In the genomic region with DNA sequence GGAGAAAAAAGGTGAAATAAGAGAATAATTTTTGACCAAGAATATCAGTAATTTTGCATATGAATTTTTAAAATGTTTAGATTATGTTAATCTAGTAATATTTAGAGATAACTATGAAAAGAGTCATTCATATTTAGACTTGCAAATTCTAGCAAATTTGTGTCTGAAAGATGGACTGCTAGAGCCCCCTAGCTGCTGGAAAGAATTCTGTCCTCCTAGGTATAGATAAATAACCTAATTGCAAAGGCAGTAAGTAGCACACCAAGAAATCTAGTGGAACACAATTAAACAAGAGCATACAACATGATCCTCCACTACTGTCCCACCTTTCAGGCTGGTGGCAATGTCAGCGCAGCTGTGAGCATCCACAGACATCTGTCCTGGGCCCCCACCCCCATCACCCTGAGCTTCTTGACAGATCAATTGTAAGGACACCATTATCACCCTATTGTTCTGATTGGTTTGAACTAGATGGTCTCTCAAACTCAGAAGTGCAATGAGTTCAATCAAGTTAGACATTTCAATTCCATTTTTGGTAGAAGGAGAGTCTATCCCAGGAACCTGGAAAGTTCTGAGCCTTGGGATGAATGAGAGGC, we compare ENCODE assay signal across 8 cellular contexts. TPM values are rescaled to one million over a fixed set of nuclear protein-coding genes. Genes with fewer than 3 reads are reported as not detected.
DNase-seq lines count a peak whose midpoint lies in the region; ATAC-seq, FAIRE-seq and TF ChIP-seq lines count a peak whose summit lies in the region.

No MANE protein-coding gene starts in this region.

- TF ChIP-seq RAD21 in liver (IDR thresholded peaks at IDR 0.05): peak; percentile 94

- H3K9me3 ChIP-seq in liver (ENCODE audit: control insufficient read depth in 4 of 4, low read length in 3 of 4): no peaks in the 10 kb centered on the region

- H3K4me3 Mint-ChIP-seq in activated T-helper 17 cell treated with anti-CD3 and anti-CD28 coated beads, Interleukin-2, amount 50 U/mL, for 72 hours: no peak overlapping the region

- TF ChIP-seq CTCF in bronchial epithelial cell (IDR thresholded peaks at IDR 0.05; ENCODE audit: insufficient read depth, low read length, severe bottlenecking): peak; percentile 34
- peak; percentile 82 for TF ChIP-seq CTCF in liver (IDR thresholded peaks at IDR 0.05; ENCODE audit: low read depth, low read length, missing input control)

- H3K9ac ChIP-seq in liver (ENCODE audit: low read depth in 1 of 2, low read length in 2 of 2): no peak overlapping the region

- H3K4me1 Mint-ChIP-seq in activated T-helper 17 cell treated with anti-CD3 and anti-CD28 coated beads, Interleukin-2, amount 50 U/mL, for 72 hours: no peaks in the 10 kb centered on the region

- H3K4me3 ChIP-seq in bronchial epithelial cell (ENCODE audit: low read depth, low read length) (no peak overlapping the region), liver (ENCODE audit: low read depth in 1 of 3, low read length in 3 of 3) (no peak overlapping the region)

- no peaks in the 10 kb centered on the region for H3K36me3 ChIP-seq in bronchial epithelial cell (ENCODE audit: control insufficient read depth, insufficient read depth, low read length)
- H3K36me3 ChIP-seq in liver (ENCODE audit: control insufficient read depth in 4 of 4, insufficient read depth in 3 of 4, low read depth in 1 of 4, low read length in 3 of 4): no peaks in the 10 kb centered on the region

- H3K36me3 Mint-ChIP-seq in activated T-helper 17 cell treated with anti-CD3 and anti-CD28 coated beads, Interleukin-2, amount 50 U/mL, for 72 hours (ENCODE audit: low read depth): no peaks in the 10 kb centered on the region

- no peaks in the 10 kb centered on the region for H3K9me3 Mint-ChIP-seq in activated T-helper 17 cell treated with anti-CD3 and anti-CD28 coated beads, Interleukin-2, amount 50 U/mL, for 72 hours

- H3K27me3 ChIP-seq in bronchial epithelial cell (ENCODE audit: control insufficient read depth, insufficient read depth, low read length) (no peaks in the 10 kb centered on the region), liver (ENCODE audit: control insufficient read depth in 4 of 4, insufficient read depth in 4 of 4, low read length in 3 of 4) (no peaks in the 10 kb centered on the region)

- peaks cover 16% of the 10 kb centered on the region for H3K27me3 Mint-ChIP-seq in activated T-helper 17 cell treated with anti-CD3 and anti-CD28 coated beads, Interleukin-2, amount 50 U/mL, for 72 hours

- 13% methylated on average over 1 of the region's 1 CpG for WGBS in liver

- H3K4me1 ChIP-seq in liver (ENCODE audit: control insufficient read depth in 4 of 4, insufficient read depth in 4 of 4, low read length in 3 of 4): no peaks in the 10 kb centered on the region

- no peak overlapping the region for H3K27ac Mint-ChIP-seq in activated T-helper 17 cell treated with anti-CD3 and anti-CD28 coated beads, Interleukin-2, amount 50 U/mL, for 72 hours

- ATAC-seq in GM18909 (IDR thresholded peaks at IDR 0.05; ENCODE audit: poor library complexity, unreplicated experiment) (peak; percentile 71), HG02623 (IDR thresholded peaks at IDR 0.05; ENCODE audit: unreplicated experiment) (no peak)
- ATAC-seq in activated T-helper 17 cell treated with anti-CD3 and anti-CD28 coated beads, Interleukin-2, amount 50 U/mL, for 72 hours (replicated peaks): no peak

- H3K27ac ChIP-seq in liver (ENCODE audit: low read depth in 1 of 2, low read length in 2 of 2): no peak overlapping the region

- FAIRE-seq in bronchial epithelial cell (lab: Jason Lieb, UNC): no peak

- DNase-seq in AG08395 (ENCODE audit: low spot score) (peak; percentile 62), NCI-H526 (lab: John Stamatoyannopoulos, UW) (peak; percentile 5 to 53), bronchial epithelial cell (ENCODE audit: low read depth) (peak; percentile 48)
- DNase-seq in activated CD4-positive, CD25-positive, alpha-beta regulatory T cell treated with anti-CD3 and anti-CD28 coated beads, Interleukin-2, amount 50 U/mL, for 72 hours: no peak

TF ChIP-seq in liver, 16 proteins besides CTCF, POLR2A, EP300 and RAD21:
- TF ChIP-seq GABPA (IDR thresholded peaks at IDR 0.05 in 1 of 2, conservative IDR thresholded peaks at IDR 0.05 in 1 of 2) (no peak), FOXA2 (IDR thresholded peaks at IDR 0.05) (no peak), JUND (IDR thresholded peaks at IDR 0.05) (no peak)
- TF ChIP-seq, protein P1, sequence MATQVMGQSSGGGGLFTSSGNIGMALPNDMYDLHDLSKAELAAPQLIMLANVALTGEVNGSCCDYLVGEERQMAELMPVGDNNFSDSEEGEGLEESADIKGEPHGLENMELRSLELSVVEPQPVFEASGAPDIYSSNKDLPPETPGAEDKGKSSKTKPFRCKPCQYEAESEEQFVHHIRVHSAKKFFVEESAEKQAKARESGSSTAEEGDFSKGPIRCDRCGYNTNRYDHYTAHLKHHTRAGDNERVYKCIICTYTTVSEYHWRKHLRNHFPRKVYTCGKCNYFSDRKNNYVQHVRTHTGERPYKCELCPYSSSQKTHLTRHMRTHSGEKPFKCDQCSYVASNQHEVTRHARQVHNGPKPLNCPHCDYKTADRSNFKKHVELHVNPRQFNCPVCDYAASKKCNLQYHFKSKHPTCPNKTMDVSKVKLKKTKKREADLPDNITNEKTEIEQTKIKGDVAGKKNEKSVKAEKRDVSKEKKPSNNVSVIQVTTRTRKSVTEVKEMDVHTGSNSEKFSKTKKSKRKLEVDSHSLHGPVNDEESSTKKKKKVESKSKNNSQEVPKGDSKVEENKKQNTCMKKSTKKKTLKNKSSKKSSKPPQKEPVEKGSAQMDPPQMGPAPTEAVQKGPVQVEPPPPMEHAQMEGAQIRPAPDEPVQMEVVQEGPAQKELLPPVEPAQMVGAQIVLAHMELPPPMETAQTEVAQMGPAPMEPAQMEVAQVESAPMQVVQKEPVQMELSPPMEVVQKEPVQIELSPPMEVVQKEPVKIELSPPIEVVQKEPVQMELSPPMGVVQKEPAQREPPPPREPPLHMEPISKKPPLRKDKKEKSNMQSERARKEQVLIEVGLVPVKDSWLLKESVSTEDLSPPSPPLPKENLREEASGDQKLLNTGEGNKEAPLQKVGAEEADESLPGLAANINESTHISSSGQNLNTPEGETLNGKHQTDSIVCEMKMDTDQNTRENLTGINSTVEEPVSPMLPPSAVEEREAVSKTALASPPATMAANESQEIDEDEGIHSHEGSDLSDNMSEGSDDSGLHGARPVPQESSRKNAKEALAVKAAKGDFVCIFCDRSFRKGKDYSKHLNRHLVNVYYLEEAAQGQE (IDR thresholded peaks at IDR 0.05): no peak
TF ChIP-seq in liver: peak in this region for 0.

RNA-seq across cellular contexts. Expression of a gene that starts 15.0 kb away (rescaled TPM):
- total RNA-seq in bronchial epithelial cell: under 0.01 TPM in 2 replicates
- total RNA-seq in liver: 10 to 100 TPM; 14.2 to 53.6 TPM
- polyA plus RNA-seq in liver: 10 to 100 TPM; 15.1 to 20.5 TPM
- not detected for total RNA-seq in activated T-helper 17 cell treated with anti-CD3 and anti-CD28 coated beads, Interleukin-2, amount 50 U/mL, for 72 hours

RNA-seq across cellular contexts. Expression of a gene that starts 36.2 kb away (rescaled TPM):
- total RNA-seq in bronchial epithelial cell: not detected in 2 replicates
- not detected for total RNA-seq in liver
- not detected for polyA plus RNA-seq in liver
- not detected for total RNA-seq in activated T-helper 17 cell treated with anti-CD3 and anti-CD28 coated beads, Interleukin-2, amount 50 U/mL, for 72 hours

Comparison
In these comparisons a context has a peak if more than half of its experiments do, and no peak if none do; other contexts are left out.
1. RNA of a gene that starts 15.0 kb away (total RNA-seq): 14.2 to 53.6 TPM in liver; under 0.01 TPM in bronchial epithelial cell and not detected in activated T-helper 17 cell treated with anti-CD3 and anti-CD28 coated beads, Interleukin-2, amount 50 U/mL, for 72 hours; every median in the first group is over 10 times any median in the second.